1 cellular context compared by ENCODE assay signal in the genomic region with DNA sequence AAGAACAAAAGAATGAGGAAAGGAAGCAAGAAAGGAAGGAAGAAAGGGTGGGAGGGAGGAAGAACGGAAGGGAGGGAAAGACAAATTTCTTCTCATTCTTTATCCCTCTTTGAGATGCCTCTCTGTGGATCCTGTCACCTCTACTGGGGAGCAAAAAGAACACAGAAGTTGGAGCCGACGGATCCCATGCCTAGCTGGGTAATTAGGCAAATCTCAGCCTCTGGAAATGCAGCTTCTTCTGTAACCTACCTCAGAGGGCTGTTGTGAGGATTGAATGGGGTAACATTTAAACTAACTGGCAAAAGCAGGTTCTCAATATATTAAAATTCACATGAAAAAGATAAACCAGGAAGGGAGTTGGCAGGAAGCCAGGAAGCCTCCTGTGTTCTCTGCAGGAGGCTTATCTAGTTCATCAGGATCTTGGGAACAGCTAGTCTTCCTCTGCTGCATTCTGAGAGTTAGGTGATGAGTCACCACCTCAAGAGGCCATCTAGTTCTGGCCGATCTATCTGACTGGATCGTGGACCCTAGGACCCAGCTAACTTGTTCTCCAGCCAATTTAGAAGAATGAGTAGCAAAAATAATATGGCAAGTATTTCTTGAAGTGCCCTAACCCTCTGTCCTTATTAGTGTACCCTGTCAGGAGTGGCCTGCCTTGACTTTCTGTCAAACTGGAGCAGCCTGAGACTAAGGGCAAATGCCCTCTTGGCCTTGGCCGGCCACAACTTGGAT.
TF ChIP-seq lines count a peak whose summit lies in the region.

No MANE protein-coding gene starts in this region.

TF ChIP-seq in SK-N-SH, 30 proteins besides CTCF, POLR2A, EP300 and RAD21 (continued from another document):
- TF ChIP-seq, protein P1, sequence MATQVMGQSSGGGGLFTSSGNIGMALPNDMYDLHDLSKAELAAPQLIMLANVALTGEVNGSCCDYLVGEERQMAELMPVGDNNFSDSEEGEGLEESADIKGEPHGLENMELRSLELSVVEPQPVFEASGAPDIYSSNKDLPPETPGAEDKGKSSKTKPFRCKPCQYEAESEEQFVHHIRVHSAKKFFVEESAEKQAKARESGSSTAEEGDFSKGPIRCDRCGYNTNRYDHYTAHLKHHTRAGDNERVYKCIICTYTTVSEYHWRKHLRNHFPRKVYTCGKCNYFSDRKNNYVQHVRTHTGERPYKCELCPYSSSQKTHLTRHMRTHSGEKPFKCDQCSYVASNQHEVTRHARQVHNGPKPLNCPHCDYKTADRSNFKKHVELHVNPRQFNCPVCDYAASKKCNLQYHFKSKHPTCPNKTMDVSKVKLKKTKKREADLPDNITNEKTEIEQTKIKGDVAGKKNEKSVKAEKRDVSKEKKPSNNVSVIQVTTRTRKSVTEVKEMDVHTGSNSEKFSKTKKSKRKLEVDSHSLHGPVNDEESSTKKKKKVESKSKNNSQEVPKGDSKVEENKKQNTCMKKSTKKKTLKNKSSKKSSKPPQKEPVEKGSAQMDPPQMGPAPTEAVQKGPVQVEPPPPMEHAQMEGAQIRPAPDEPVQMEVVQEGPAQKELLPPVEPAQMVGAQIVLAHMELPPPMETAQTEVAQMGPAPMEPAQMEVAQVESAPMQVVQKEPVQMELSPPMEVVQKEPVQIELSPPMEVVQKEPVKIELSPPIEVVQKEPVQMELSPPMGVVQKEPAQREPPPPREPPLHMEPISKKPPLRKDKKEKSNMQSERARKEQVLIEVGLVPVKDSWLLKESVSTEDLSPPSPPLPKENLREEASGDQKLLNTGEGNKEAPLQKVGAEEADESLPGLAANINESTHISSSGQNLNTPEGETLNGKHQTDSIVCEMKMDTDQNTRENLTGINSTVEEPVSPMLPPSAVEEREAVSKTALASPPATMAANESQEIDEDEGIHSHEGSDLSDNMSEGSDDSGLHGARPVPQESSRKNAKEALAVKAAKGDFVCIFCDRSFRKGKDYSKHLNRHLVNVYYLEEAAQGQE (IDR thresholded peaks at IDR 0.05; ENCODE audit: low read depth, low read length) = no peak
- TF ChIP-seq NFIC (IDR thresholded peaks at IDR 0.05; ENCODE audit: borderline replicate concordance) (no peak; the same call in 1 of the 2 replicates), NRF1 (IDR thresholded peaks at IDR 0.05; ENCODE audit: low read depth, low read length) (no peak), EZH2phosphoT487 (IDR thresholded peaks at IDR 0.05; ENCODE audit: borderline replicate concordance, low read depth) (no peak), CHD2 (IDR thresholded peaks at IDR 0.05; ENCODE audit: low read length, partially characterized antibody) (no peak), RCOR1 (IDR thresholded peaks at IDR 0.05; ENCODE audit: low read length) (no peak), GATA2 (CRISPR knock-in tag; IDR thresholded peaks at IDR 0.05) (no peak), MEF2A (IDR thresholded peaks at IDR 0.05; ENCODE audit: borderline replicate concordance, low read depth) (no peak), FOSL2 (IDR thresholded peaks at IDR 0.05; ENCODE audit: borderline replicate concordance, low read depth) (no peak), FOXM1 (IDR thresholded peaks at IDR 0.05; ENCODE audit: low read depth) (no peak), TCF12 (IDR thresholded peaks at IDR 0.05) (no peak)
- TF ChIP-seq, protein P2, sequence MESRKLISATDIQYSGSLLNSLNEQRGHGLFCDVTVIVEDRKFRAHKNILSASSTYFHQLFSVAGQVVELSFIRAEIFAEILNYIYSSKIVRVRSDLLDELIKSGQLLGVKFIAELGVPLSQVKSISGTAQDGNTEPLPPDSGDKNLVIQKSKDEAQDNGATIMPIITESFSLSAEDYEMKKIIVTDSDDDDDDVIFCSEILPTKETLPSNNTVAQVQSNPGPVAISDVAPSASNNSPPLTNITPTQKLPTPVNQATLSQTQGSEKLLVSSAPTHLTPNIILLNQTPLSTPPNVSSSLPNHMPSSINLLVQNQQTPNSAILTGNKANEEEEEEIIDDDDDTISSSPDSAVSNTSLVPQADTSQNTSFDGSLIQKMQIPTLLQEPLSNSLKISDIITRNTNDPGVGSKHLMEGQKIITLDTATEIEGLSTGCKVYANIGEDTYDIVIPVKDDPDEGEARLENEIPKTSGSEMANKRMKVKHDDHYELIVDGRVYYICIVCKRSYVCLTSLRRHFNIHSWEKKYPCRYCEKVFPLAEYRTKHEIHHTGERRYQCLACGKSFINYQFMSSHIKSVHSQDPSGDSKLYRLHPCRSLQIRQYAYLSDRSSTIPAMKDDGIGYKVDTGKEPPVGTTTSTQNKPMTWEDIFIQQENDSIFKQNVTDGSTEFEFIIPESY (IDR thresholded peaks at IDR 0.05; ENCODE audit: borderline replicate concordance, low read depth) = no peak
- TF ChIP-seq, protein P3, sequence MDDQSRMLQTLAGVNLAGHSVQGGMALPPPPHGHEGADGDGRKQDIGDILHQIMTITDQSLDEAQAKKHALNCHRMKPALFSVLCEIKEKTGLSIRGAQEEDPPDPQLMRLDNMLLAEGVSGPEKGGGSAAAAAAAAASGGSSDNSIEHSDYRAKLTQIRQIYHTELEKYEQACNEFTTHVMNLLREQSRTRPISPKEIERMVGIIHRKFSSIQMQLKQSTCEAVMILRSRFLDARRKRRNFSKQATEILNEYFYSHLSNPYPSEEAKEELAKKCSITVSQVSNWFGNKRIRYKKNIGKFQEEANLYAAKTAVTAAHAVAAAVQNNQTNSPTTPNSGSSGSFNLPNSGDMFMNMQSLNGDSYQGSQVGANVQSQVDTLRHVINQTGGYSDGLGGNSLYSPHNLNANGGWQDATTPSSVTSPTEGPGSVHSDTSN (IDR thresholded peaks at IDR 0.05) = no peak
- TF ChIP-seq, protein P4, sequence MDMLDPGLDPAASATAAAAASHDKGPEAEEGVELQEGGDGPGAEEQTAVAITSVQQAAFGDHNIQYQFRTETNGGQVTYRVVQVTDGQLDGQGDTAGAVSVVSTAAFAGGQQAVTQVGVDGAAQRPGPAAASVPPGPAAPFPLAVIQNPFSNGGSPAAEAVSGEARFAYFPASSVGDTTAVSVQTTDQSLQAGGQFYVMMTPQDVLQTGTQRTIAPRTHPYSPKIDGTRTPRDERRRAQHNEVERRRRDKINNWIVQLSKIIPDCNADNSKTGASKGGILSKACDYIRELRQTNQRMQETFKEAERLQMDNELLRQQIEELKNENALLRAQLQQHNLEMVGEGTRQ (IDR thresholded peaks at IDR 0.05; ENCODE audit: borderline replicate concordance, low read depth, low read length) = no peak
